8 cellular contexts compared by ENCODE assay signal in genomic region chr1:115976062-115976899, GRCh38. TPM values are rescaled to one million over a fixed set of nuclear protein-coding genes. Genes with fewer than 3 reads are reported as not detected.
DNase-seq lines count a peak whose midpoint lies in the region; ATAC-seq and TF ChIP-seq lines count a peak whose summit lies in the region.

TSS of gene SLC22A15 (plus strand) at chr1:115976513. CDS start at chr1:115976628, 115 bp downstream.

- intact Hi-C loops in activated CD8-positive, alpha-beta T cell treated with anti-CD3 and anti-CD28 coated beads for 36 hours (cut with micrococcal nuclease) = no loop called here

- H3K36me3 ChIP-seq in mesodermal cell (ENCODE audit: control insufficient read depth, insufficient read depth, low read length) = no peaks in the 10 kb centered on the region

- POLR2A ChIA-PET in activated CD8-positive, alpha-beta T cell treated with anti-CD3 and anti-CD28 coated beads for 36 hours (lab: Charles Lee) = no interaction called here

- DNase-seq in A172 (ENCODE audit: low spot score) (peak; percentile 49), NCI-H2171 treated with DMSO at 0.1 percent for 48 hours (lab: John Stamatoyannopoulos, UW) (peak; percentile 58), epithelial cell of prostate (ENCODE audit: low read depth, low spot score) (no peak)
- peak; percentile 60 for DNase-seq in activated CD8-positive, alpha-beta T cell treated with anti-CD3 and anti-CD28 coated beads for 36 hours
- peak; percentile 48 to 66 for DNase-seq in stimulated activated naive CD8-positive, alpha-beta T cell treated with anti-CD3 and anti-CD28 coated beads, Interleukin-15, amount 100 ng/mL, for 72 hours

- peak; percentile 8 for TF ChIP-seq POLR2A in GM15510 (IDR thresholded peaks at IDR 0.05; ENCODE audit: borderline replicate concordance, extremely low read depth, insufficient read length)

- WGBS in mesodermal cell (ENCODE audit: insufficient coverage in 2 of 2), 2 experiments = 1% methylated on average over 35 to 58 of the region's 87 CpGs

- H3K36me3 Mint-ChIP-seq in activated CD8-positive, alpha-beta T cell treated with anti-CD3 and anti-CD28 coated beads for 36 hours (ENCODE audit: low read depth) = peaks cover 4% of the 10 kb centered on the region

- ATAC-seq in HG02678 (IDR thresholded peaks at IDR 0.05; ENCODE audit: unreplicated experiment) = peak; percentile 86
- peak; percentile 70 for ATAC-seq in activated CD8-positive, alpha-beta T cell treated with anti-CD3 and anti-CD28 coated beads for 36 hours
- ATAC-seq in stimulated activated naive CD8-positive, alpha-beta T cell treated with anti-CD3 and anti-CD28 coated beads, Interleukin-15, amount 100 ng/mL, for 72 hours = peak; percentile 86

- CTCF ChIA-PET in activated CD8-positive, alpha-beta T cell treated with anti-CD3 and anti-CD28 coated beads for 36 hours (lab: Charles Lee) = no interaction called here

- H3K27me3 Mint-ChIP-seq in activated CD8-positive, alpha-beta T cell treated with anti-CD3 and anti-CD28 coated beads for 36 hours = peaks cover 41% of the 10 kb centered on the region
- H3K27me3 Mint-ChIP-seq in stimulated activated naive CD8-positive, alpha-beta T cell treated with anti-CD3 and anti-CD28 coated beads, Interleukin-15, amount 100 ng/mL, for 72 hours = peaks cover 43% of the 10 kb centered on the region

- peak within 1 kb of the TSS; percentile 99 for H3K27ac ChIP-seq in epithelial cell of prostate
- H3K27ac ChIP-seq in mesodermal cell (ENCODE audit: low read depth, low read length, severe bottlenecking) = no peak within 1 kb of the TSS

- H3K4me1 Mint-ChIP-seq in activated CD8-positive, alpha-beta T cell treated with anti-CD3 and anti-CD28 coated beads for 36 hours (ENCODE audit: low read depth) = peaks cover 8% of the 10 kb centered on the region
- H3K4me1 Mint-ChIP-seq in stimulated activated naive CD8-positive, alpha-beta T cell treated with anti-CD3 and anti-CD28 coated beads, Interleukin-15, amount 100 ng/mL, for 72 hours = peaks cover 6% of the 10 kb centered on the region

- peaks cover 3% of the 10 kb centered on the region for H3K4me1 ChIP-seq in mesodermal cell (ENCODE audit: control insufficient read depth, insufficient read depth, low read length, poor library complexity, severe bottlenecking)

- H3K4me3 Mint-ChIP-seq in activated CD8-positive, alpha-beta T cell treated with anti-CD3 and anti-CD28 coated beads for 36 hours = peak within 1 kb of the TSS; percentile 84
- H3K4me3 Mint-ChIP-seq in stimulated activated naive CD8-positive, alpha-beta T cell treated with anti-CD3 and anti-CD28 coated beads, Interleukin-15, amount 100 ng/mL, for 72 hours = peak within 1 kb of the TSS; percentile 87 to 95

- H3K9me3 Mint-ChIP-seq in activated CD8-positive, alpha-beta T cell treated with anti-CD3 and anti-CD28 coated beads for 36 hours = no peaks in the 10 kb centered on the region
- H3K9me3 Mint-ChIP-seq in stimulated activated naive CD8-positive, alpha-beta T cell treated with anti-CD3 and anti-CD28 coated beads, Interleukin-15, amount 100 ng/mL, for 72 hours = no peaks in the 10 kb centered on the region

- H3K27ac Mint-ChIP-seq in activated CD8-positive, alpha-beta T cell treated with anti-CD3 and anti-CD28 coated beads for 36 hours = peak within 1 kb of the TSS; percentile 46
- peak within 1 kb of the TSS; percentile 79 to 96 for H3K27ac Mint-ChIP-seq in stimulated activated naive CD8-positive, alpha-beta T cell treated with anti-CD3 and anti-CD28 coated beads, Interleukin-15, amount 100 ng/mL, for 72 hours

- H3K9me3 ChIP-seq in mesodermal cell (ENCODE audit: control insufficient read depth, low read length) = no peaks in the 10 kb centered on the region

- no peak for TF ChIP-seq CTCF in activated CD8-positive, alpha-beta T cell treated with anti-CD3 and anti-CD28 coated beads for 36 hours (IDR thresholded peaks at IDR 0.05)

- peak within 1 kb of the TSS; percentile 53 for H3K4me3 ChIP-seq in mesodermal cell (ENCODE audit: extremely low read depth, insufficient read depth, low read length, poor library complexity, severe bottlenecking)

RNA-seq across cellular contexts. Expression of gene SLC22A15, which starts in this region (rescaled TPM):
- total RNA-seq in A172 (2014; rRNA removed; shearing (Covaris generic)) = 1.3 and 4.3 TPM in 2 replicates
- under 1 TPM; 0.07 to 0.25 TPM for total RNA-seq in activated CD8-positive, alpha-beta T cell treated with anti-CD3 and anti-CD28 coated beads for 36 hours
- polyA plus RNA-seq in mesodermal cell (2013, experiment 1 of 2) = 3.0 TPM
- 2.4 TPM for polyA plus RNA-seq in mesodermal cell (2013, experiment 2 of 2)

Comparison
In these comparisons a context has a peak if more than half of its experiments do, and no peak if none do; other contexts are left out.
1. Peak in DNase-seq and ATAC-seq in activated CD8-positive, alpha-beta T cell treated with anti-CD3 and anti-CD28 coated beads for 36 hours; RNA of the gene not detected or under 1 TPM.